In genomic region chr11:72780291-72781062, GRCh38 we compare ENCODE assay signal across 10 cellular contexts. TPM values are rescaled to one million over a fixed set of nuclear protein-coding genes. Genes with fewer than 3 reads are reported as not detected.
DNase-seq lines count a peak whose midpoint lies in the region; ATAC-seq, FAIRE-seq and TF ChIP-seq lines count a peak whose summit lies in the region.
"Had no signal": no experiment of that assay in that cellular context is flagged by ENCODE, and none has a peak within 500 bp of the region (broad histone marks: within the 10 kb centered on the region; RNA-seq: fewer than 3 reads in every experiment).

No MANE protein-coding gene starts in this region.

- no peaks in the 10 kb centered on the region for H3K36me3 Mint-ChIP-seq in activated naive CD4-positive, alpha-beta T cell treated with anti-CD3 and anti-CD28 coated beads, Interleukin-2, amount 10 ng/mL, durations not matched to agents 7 days and 5 days
- H3K36me3 Mint-ChIP-seq in activated naive CD4-positive, alpha-beta T cell treated with anti-CD3 and anti-CD28 coated beads, Interleukin-2, amount 50 U/mL, for 72 hours, result no peaks in the 10 kb centered on the region
- peaks cover 6% of the 10 kb centered on the region for H3K36me3 Mint-ChIP-seq in type B pancreatic cell

- H3K4me2 ChIP-seq in K562 (ENCODE audit: insufficient read depth, low read length), result peak overlapping the region; percentile 56

- TF ChIP-seq EP300 in K562 (IDR thresholded peaks at IDR 0.05; ENCODE audit: low read length), result no peak

- CTCF ChIA-PET in activated naive CD4-positive, alpha-beta T cell treated with anti-CD3 and anti-CD28 coated beads, Interleukin-2, amount 10 ng/mL, durations not matched to agents 7 days and 5 days (lab: Charles Lee), result interaction anchor here (0.8 to 3.5 kb wide), 2 partner anchors 55 kb away, joined by 4 to 14 read pairs; no protein-coding TSS in a partner anchor
- CTCF ChIA-PET in K562 (lab: Yijun Ruan, JAX; ENCODE audit: low intra/inter-chr PET ratio), result no interaction called here

- POLR2A ChIA-PET in K562 (lab: Yijun Ruan, JAX), result interaction anchor here (0.6 to 1.2 kb wide), 2 partner anchors 35 to 65 kb away, joined by 3 to 4 read pairs; no protein-coding TSS in a partner anchor

- intact Hi-C loops in K562 (cut with micrococcal nuclease), result no loop called here

- no peak overlapping the region for H2AFZ ChIP-seq in K562 (ENCODE audit: low read depth, low read length)

- H3K27me3 Mint-ChIP-seq in activated naive CD4-positive, alpha-beta T cell treated with anti-CD3 and anti-CD28 coated beads, Interleukin-2, amount 10 ng/mL, durations not matched to agents 7 days and 5 days, result peaks cover 59% of the 10 kb centered on the region
- no peaks in the 10 kb centered on the region for H3K27me3 Mint-ChIP-seq in type B pancreatic cell

- H3K9me1 ChIP-seq in K562 (ENCODE audit: control insufficient read depth, insufficient read depth, low read length), result peaks cover 3% of the 10 kb centered on the region

- H3K9ac ChIP-seq in K562 (ENCODE audit: insufficient read depth in 1 of 2, low read depth in 2 of 2, low read length in 2 of 2), result peak overlapping the region; percentile 31 to 87; a peak in 3 of 4 replicates

- BruUV-seq in K562 (replicated peaks; lab: Mats Ljungman, UMichigan), result no TSS peak

- ATAC-seq in activated naive CD4-positive, alpha-beta T cell treated with anti-CD3 and anti-CD28 coated beads, Interleukin-2, amount 50 U/mL, for 72 hours, result no peak
- ATAC-seq in K562 (no peak), lung (ENCODE audit: insufficient read depth, low FRiP score) (no peak), HG03521 (IDR thresholded peaks at IDR 0.05; ENCODE audit: unreplicated experiment) (no peak), GM21447 (IDR thresholded peaks at IDR 0.05; ENCODE audit: unreplicated experiment) (no peak)

- H4K20me1 ChIP-seq in K562 (replicated peaks; ENCODE audit: control insufficient read depth, insufficient read depth, low read length), result no peaks in the 10 kb centered on the region

- no peaks in the 10 kb centered on the region for H3K9me3 ChIP-seq in K562 (replicated peaks; ENCODE audit: control insufficient read depth, insufficient read depth, low read depth, low read length)
- H3K9me3 ChIP-seq in lung (ENCODE audit: control insufficient read depth in 2 of 2, insufficient read depth in 1 of 2, low read length in 1 of 2), result no peaks in the 10 kb centered on the region

- H3K27ac ChIP-seq in K562 (ENCODE audit: extremely low read depth, low read depth, low read length) (no peak overlapping the region), lung (ENCODE audit: low read depth in 1 of 2, low read length in 1 of 2) (peak overlapping the region in 1 of 2 donors; percentile 79)
- H3K27ac ChIP-seq: HL-60 had no signal

- H3K27ac Mint-ChIP-seq in activated naive CD4-positive, alpha-beta T cell treated with anti-CD3 and anti-CD28 coated beads, Interleukin-2, amount 10 ng/mL, durations not matched to agents 7 days and 5 days, result no peak overlapping the region
- no peak overlapping the region for H3K27ac Mint-ChIP-seq in activated naive CD4-positive, alpha-beta T cell treated with anti-CD3 and anti-CD28 coated beads, Interleukin-2, amount 50 U/mL, for 72 hours
- H3K27ac Mint-ChIP-seq in type B pancreatic cell, result peak overlapping the region; percentile 90

- in situ Hi-C loops in K562 (cut with MboI), result no loop called here

- H3K9me3 Mint-ChIP-seq in activated naive CD4-positive, alpha-beta T cell treated with anti-CD3 and anti-CD28 coated beads, Interleukin-2, amount 10 ng/mL, durations not matched to agents 7 days and 5 days, result no peaks in the 10 kb centered on the region
- no peaks in the 10 kb centered on the region for H3K9me3 Mint-ChIP-seq in activated naive CD4-positive, alpha-beta T cell treated with anti-CD3 and anti-CD28 coated beads, Interleukin-2, amount 50 U/mL, for 72 hours
- no peaks in the 10 kb centered on the region for H3K9me3 Mint-ChIP-seq in type B pancreatic cell

- no peak for TF ChIP-seq POLR2A in K562 (conservative IDR thresholded peaks at IDR 0.05)

- no peak for TF ChIP-seq RAD21 in K562 (CRISPR knock-in tag; conservative IDR thresholded peaks at IDR 0.05 in 1 of 2, IDR thresholded peaks at IDR 0.05 in 1 of 2)

- peaks cover 11% of the 10 kb centered on the region for H3K4me1 Mint-ChIP-seq in activated naive CD4-positive, alpha-beta T cell treated with anti-CD3 and anti-CD28 coated beads, Interleukin-2, amount 10 ng/mL, durations not matched to agents 7 days and 5 days
- peaks cover 43% of the 10 kb centered on the region for H3K4me1 Mint-ChIP-seq in type B pancreatic cell (ENCODE audit: unreplicated experiment)

- DNase-seq in activated naive CD4-positive, alpha-beta T cell treated with anti-CD3 and anti-CD28 coated beads, Interleukin-2, amount 10 ng/mL, durations not matched to agents 7 days and 5 days, result no peak
- DNase-seq in activated naive CD4-positive, alpha-beta T cell treated with anti-CD3 and anti-CD28 coated beads, Interleukin-2, amount 50 U/mL, for 72 hours (ENCODE audit: low spot score in 2 of 2), result no peak
- DNase-seq in K562 (ENCODE audit: extremely low read depth in 1 of 4, low spot score in 3 of 4) (no peak), lung (ENCODE audit: low spot score) (no peak), type B pancreatic cell (ENCODE audit: extremely low spot score, unreplicated experiment) (no peak), NCI-H526 treated with DMSO at 0.1 percent for 48 hours (lab: John Stamatoyannopoulos, UW) (no peak)

- 86% methylated on average over 6 of the region's 11 CpGs for WGBS in K562 (ENCODE audit: insufficient coverage, low coverage, missing lambda C conversion rate)
- WGBS in lung, 2 donors, result 74 to 88% methylated on average over 11 of the region's 11 CpGs

- peaks cover 11% of the 10 kb centered on the region; the same call in 2 of the 3 replicates for H3K79me2 ChIP-seq in K562 (ENCODE audit: control insufficient read depth, insufficient read depth, low read length)

- H3K4me1 ChIP-seq in K562 (replicated peaks in 1 of 2; ENCODE audit: control insufficient read depth in 2 of 2, insufficient read depth in 2 of 2, low read length in 2 of 2) (peaks cover 73 to 75% of the 10 kb centered on the region in 2 experiments), lung (ENCODE audit: control insufficient read depth in 2 of 2, insufficient read depth in 2 of 2, low read length in 2 of 2) (peaks cover 0 to 28% of the 10 kb centered on the region in 2 donors)

- TF ChIP-seq CTCF in K562 (IDR thresholded peaks at IDR 0.05 in 2 of 3, conservative IDR thresholded peaks at IDR 0.05 in 1 of 3; ENCODE audit: insufficient read depth in 2 of 3, low read depth in 1 of 3, low read length in 3 of 3) (no peak), lung (IDR thresholded peaks at IDR 0.05; ENCODE audit: control extremely low read depth, extremely low read depth) (no peak), type B pancreatic cell (conservative IDR thresholded peaks at IDR 0.05) (no peak)

- peak overlapping the region; percentile 43 for H3K4me3 ChIP-seq in K562
- peak overlapping the region; percentile 48 for H3K4me3 ChIP-seq in lung

- H3K36me3 ChIP-seq in K562 (ENCODE audit: control insufficient read depth, insufficient read depth, low read length), result peaks cover 6% of the 10 kb centered on the region; the same call in 1 of the 3 replicates
- H3K36me3 ChIP-seq in lung (ENCODE audit: control insufficient read depth in 2 of 2, insufficient read depth in 2 of 2, low read length in 2 of 2), result no peaks in the 10 kb centered on the region

- FAIRE-seq in K562 (lab: Jason Lieb, UNC), result no peak
- FAIRE-seq: G401.6 had no signal

- H3K27me3 ChIP-seq in K562 (ENCODE audit: control insufficient read depth in 2 of 2, insufficient read depth in 2 of 2, low read length in 2 of 2) (no peaks in the 10 kb centered on the region), lung (ENCODE audit: control insufficient read depth, insufficient read depth) (no peaks in the 10 kb centered on the region)

- H3K4me3 Mint-ChIP-seq in activated naive CD4-positive, alpha-beta T cell treated with anti-CD3 and anti-CD28 coated beads, Interleukin-2, amount 10 ng/mL, durations not matched to agents 7 days and 5 days, result peak overlapping the region; percentile 65
- peak overlapping the region; percentile 87 for H3K4me3 Mint-ChIP-seq in type B pancreatic cell

RNA-seq across cellular contexts. Expression of gene STARD10, which starts 13.4 kb away (rescaled TPM):
- 10 to 100 TPM in 1 of 2 donors, 1 to 10 TPM in 1; 8.0 to 11.9 TPM for total RNA-seq in activated naive CD4-positive, alpha-beta T cell treated with anti-CD3 and anti-CD28 coated beads, Interleukin-2, amount 50 U/mL, for 72 hours
- total RNA-seq in K562 (2011; cell fraction: chromatin; rRNA removed; ENCODE audit: low replicate concordance), result 13.4 and 36.4 TPM in 2 replicates
- 36.2 and 45.1 TPM in 2 replicates for total RNA-seq in K562 (2011; cell fraction: nucleolus; rRNA removed)
- total RNA-seq in K562 (2011; cell fraction: nucleoplasm; rRNA removed), result 27.5 and 29.2 TPM in 2 replicates
- total RNA-seq in K562 (2014; rRNA removed), result 51.1 and 52.9 TPM in 2 replicates
- 18.1 and 18.3 TPM in 2 replicates for total RNA-seq in K562 (2014; rRNA removed; fragmentation: Illumina TruSeq; extraction: Trizol)
- 32.3 and 35.3 TPM in 2 replicates for total RNA-seq in K562 (2015; rRNA removed; fragmentation: Illumina TruSeq; extraction: Trizol)
- 31.9 and 37.5 TPM in 2 replicates for total RNA-seq in K562 (2021)
- 33.8 and 53.6 TPM in 2 replicates for polyA plus RNA-seq in K562 (2011; rRNA removed)
- 55.3 and 60.0 TPM in 2 replicates for polyA plus RNA-seq in K562 (2011; cell fraction: cytosol; rRNA removed)
- polyA plus RNA-seq in K562 (2011; cell fraction: nucleus; rRNA removed), result 31.9 and 33.6 TPM in 2 replicates
- polyA plus RNA-seq in K562 (2012), result 40.3 and 41.6 TPM in 2 replicates
- 43.8 and 49.3 TPM in 2 replicates for polyA plus RNA-seq in K562 (2014; fragmentation: Illumina TruSeq; extraction: Trizol)
- polyA plus RNA-seq in K562 (2014; fragmentation: Nextera tagmentation; extraction: Ambion mirVana), result under 1 TPM; 0.15 to 0.51 TPM
- 37.6 and 47.9 TPM in 2 replicates for polyA plus RNA-seq in K562 (2014; rRNA removed)
- 22.8 and 32.2 TPM in 2 replicates for polyA minus RNA-seq in K562 (2011; rRNA and poly(A)+ RNA removed)
- 25.5 and 30.8 TPM in 2 replicates for polyA minus RNA-seq in K562 (2011; cell fraction: cytosol; rRNA and poly(A)+ RNA removed)
- 7.8 and 15.0 TPM in 2 replicates for polyA minus RNA-seq in K562 (2011; cell fraction: nucleus; rRNA and poly(A)+ RNA removed)
- total RNA-seq in lung, result 100 to 1,000 TPM in 1 of 2 donors, 10 to 100 TPM in 1; 97.1 to 108 TPM
- 100 to 1,000 TPM in 1 of 2 donors, 10 to 100 TPM in 1; 66.5 to 198 TPM for polyA plus RNA-seq in lung
- total RNA-seq in type B pancreatic cell (ENCODE audit: low replicate concordance), result 170 and 313 TPM in 2 replicates

RNA-seq across cellular contexts. Expression of gene ARAP1, which starts 28.3 kb away (rescaled TPM):
- total RNA-seq in activated naive CD4-positive, alpha-beta T cell treated with anti-CD3 and anti-CD28 coated beads, Interleukin-2, amount 50 U/mL, for 72 hours, result 100 to 1,000 TPM; 102 to 121 TPM
- 154 and 336 TPM in 2 replicates for total RNA-seq in K562 (2011; cell fraction: chromatin; rRNA removed; ENCODE audit: low replicate concordance)
- total RNA-seq in K562 (2011; cell fraction: nucleolus; rRNA removed), result 191 and 196 TPM in 2 replicates
- 146 and 161 TPM in 2 replicates for total RNA-seq in K562 (2011; cell fraction: nucleoplasm; rRNA removed)
- 42.0 and 46.1 TPM in 2 replicates for total RNA-seq in K562 (2014; rRNA removed)
- 7.4 and 10.6 TPM in 2 replicates for total RNA-seq in K562 (2014; rRNA removed; fragmentation: Illumina TruSeq; extraction: Trizol)
- total RNA-seq in K562 (2015; rRNA removed; fragmentation: Illumina TruSeq; extraction: Trizol), result 24.6 and 26.1 TPM in 2 replicates
- total RNA-seq in K562 (2021), result 60.7 and 67.0 TPM in 2 replicates
- 22.1 and 37.3 TPM in 2 replicates for polyA plus RNA-seq in K562 (2011; rRNA removed)
- polyA plus RNA-seq in K562 (2011; cell fraction: cytosol; rRNA removed), result 24.6 and 28.2 TPM in 2 replicates
- 196 and 222 TPM in 2 replicates for polyA plus RNA-seq in K562 (2011; cell fraction: nucleus; rRNA removed)
- 43.7 and 72.2 TPM in 2 replicates for polyA plus RNA-seq in K562 (2012)
- 24.6 and 31.8 TPM in 2 replicates for polyA plus RNA-seq in K562 (2014; fragmentation: Illumina TruSeq; extraction: Trizol)
- polyA plus RNA-seq in K562 (2014; fragmentation: Nextera tagmentation; extraction: Ambion mirVana), result under 1 TPM; 0.23 to 0.38 TPM
- polyA plus RNA-seq in K562 (2014; rRNA removed), result 34.1 and 38.4 TPM in 2 replicates
- 21.7 and 23.5 TPM in 2 replicates for polyA minus RNA-seq in K562 (2011; rRNA and poly(A)+ RNA removed)
- 35.0 and 48.2 TPM in 2 replicates for polyA minus RNA-seq in K562 (2011; cell fraction: cytosol; rRNA and poly(A)+ RNA removed)
- 50.9 and 51.5 TPM in 2 replicates for polyA minus RNA-seq in K562 (2011; cell fraction: nucleus; rRNA and poly(A)+ RNA removed)
- total RNA-seq in lung, result 100 to 1,000 TPM; 168 to 218 TPM
- 100 to 1,000 TPM; 134 to 178 TPM for polyA plus RNA-seq in lung
- 80.5 and 149 TPM in 2 replicates for total RNA-seq in type B pancreatic cell (ENCODE audit: low replicate concordance)

RNA-seq across cellular contexts. Expression of gene ATG16L2, which starts 33.7 kb away (rescaled TPM):
- 100 to 1,000 TPM in 1 of 2 donors, 10 to 100 TPM in 1; 64.2 to 189 TPM for total RNA-seq in activated naive CD4-positive, alpha-beta T cell treated with anti-CD3 and anti-CD28 coated beads, Interleukin-2, amount 50 U/mL, for 72 hours
- 57.3 and 108 TPM in 2 replicates for total RNA-seq in K562 (2011; cell fraction: chromatin; rRNA removed; ENCODE audit: low replicate concordance)
- total RNA-seq in K562 (2011; cell fraction: nucleolus; rRNA removed), result 50.4 and 52.2 TPM in 2 replicates
- 58.1 and 76.9 TPM in 2 replicates for total RNA-seq in K562 (2011; cell fraction: nucleoplasm; rRNA removed)
- total RNA-seq in K562 (2014; rRNA removed) (3.4 and 4.3 TPM in 2 replicates), K562 (2014; rRNA removed; fragmentation: Illumina TruSeq; extraction: Trizol) (2.5 and 2.9 TPM in 2 replicates), K562 (2015; rRNA removed; fragmentation: Illumina TruSeq; extraction: Trizol) (4.9 and 6.7 TPM in 2 replicates), K562 (2021) (6.2 and 6.4 TPM in 2 replicates), lung (10 to 100 TPM; 42.6 to 61.9 TPM), type B pancreatic cell (ENCODE audit: low replicate concordance) (26.3 and 29.5 TPM in 2 replicates)
- polyA plus RNA-seq in K562 (2011; rRNA removed) (8.4 and 10.6 TPM in 2 replicates), K562 (2014; fragmentation: Illumina TruSeq; extraction: Trizol) (6.3 and 6.4 TPM in 2 replicates), K562 (2014; fragmentation: Nextera tagmentation; extraction: Ambion mirVana) (under 1 TPM; 0.18 to 0.59 TPM), K562 (2014; rRNA removed) (11.2 and 12.0 TPM in 2 replicates), lung (10 to 100 TPM; 60.8 to 86.0 TPM)
- polyA plus RNA-seq in K562 (2011; cell fraction: cytosol; rRNA removed), result 5.7 TPM in 2 replicates
- 100 and 142 TPM in 2 replicates for polyA plus RNA-seq in K562 (2011; cell fraction: nucleus; rRNA removed)
- 13.7 and 47.5 TPM in 2 replicates for polyA plus RNA-seq in K562 (2012)
- polyA minus RNA-seq in K562 (2011; rRNA and poly(A)+ RNA removed), result 4.1 and 4.6 TPM in 2 replicates
- polyA minus RNA-seq in K562 (2011; cell fraction: cytosol; rRNA and poly(A)+ RNA removed), result 1.1 and 2.8 TPM in 2 replicates
- polyA minus RNA-seq in K562 (2011; cell fraction: nucleus; rRNA and poly(A)+ RNA removed), result 17.1 and 18.2 TPM in 2 replicates
